ENCODE assay signal across 9 cellular contexts in genomic region chr13:75762066-75762937, GRCh38.
A peak's percentile ranks its signal among the peaks of the same experiment; 100 is the strongest.
DNase-seq lines count a peak whose midpoint lies in the region; ATAC-seq and TF ChIP-seq lines count a peak whose summit lies in the region.
"Had no signal": no experiment of that assay in that cellular context is flagged by ENCODE, and none has a peak within 500 bp of the region (broad histone marks: within the 10 kb centered on the region; RNA-seq: fewer than 3 reads in every experiment).

No MANE protein-coding gene starts in this region.

- peak overlapping the region; percentile 24 to 45 (median 32) for H3K4me3 ChIP-seq in stomach
- H3K4me3 ChIP-seq: BLaER1 had no signal

- peak overlapping the region; percentile 69 for H3K27ac Mint-ChIP-seq in activated CD4-positive, alpha-beta memory T cell treated with anti-CD3 and anti-CD28 coated beads, Interleukin-2, amount 10 ng/mL, durations not matched to agents 7 days and 5 days
- H3K27ac Mint-ChIP-seq in immature natural killer cell, result peak overlapping the region; percentile 32 to 69 (median 65)

- no peaks in the 10 kb centered on the region for H3K36me3 ChIP-seq in stomach
- H3K36me3 ChIP-seq: BLaER1 had no signal

- no peak for TF ChIP-seq EP300 in stomach (IDR thresholded peaks at IDR 0.05)

- H3K4me1 ChIP-seq in stomach, result peaks cover 0 to 53% (median 20%) of the 10 kb centered on the region in 4 donors

- H3K9me3 Mint-ChIP-seq in activated CD4-positive, alpha-beta memory T cell treated with anti-CD3 and anti-CD28 coated beads, Interleukin-2, amount 10 ng/mL, durations not matched to agents 7 days and 5 days, result peaks cover 3% of the 10 kb centered on the region
- H3K9me3 Mint-ChIP-seq in immature natural killer cell, result peaks cover 0 to 3% (median 0%) of the 10 kb centered on the region in 6 donors

- peak overlapping the region; percentile 55 for H3K4me3 Mint-ChIP-seq in activated CD4-positive, alpha-beta memory T cell treated with anti-CD3 and anti-CD28 coated beads, Interleukin-2, amount 10 ng/mL, durations not matched to agents 7 days and 5 days
- H3K4me3 Mint-ChIP-seq in immature natural killer cell, result peak overlapping the region; percentile 70 to 80 (median 74)

- DNase-seq in activated CD4-positive, CD25-positive, alpha-beta regulatory T cell (lab: John Stamatoyannopoulos, UW), result no peak
- DNase-seq in activated CD4-positive, alpha-beta memory T cell treated with anti-CD3 and anti-CD28 coated beads, Interleukin-2, amount 10 ng/mL, durations not matched to agents 7 days and 5 days, result peak; percentile 27
- DNase-seq in immature natural killer cell (peak in 1 of 3 donors; percentile 13), stomach (peak; percentile 26), UCSD-AML1 (lab: John Stamatoyannopoulos, UW; ENCODE audit: unreplicated experiment) (no peak), NCI-H1930 (lab: John Stamatoyannopoulos, UW) (no peak)

- no peaks in the 10 kb centered on the region for H3K36me3 Mint-ChIP-seq in activated CD4-positive, alpha-beta memory T cell treated with anti-CD3 and anti-CD28 coated beads, Interleukin-2, amount 10 ng/mL, durations not matched to agents 7 days and 5 days (ENCODE audit: low read depth)
- H3K36me3 Mint-ChIP-seq in immature natural killer cell, result no peaks in the 10 kb centered on the region

- H3K27ac ChIP-seq in stomach, result peak overlapping the region; percentile 66 to 88 (median 78)
- H3K27ac ChIP-seq: BLaER1 had no signal

- WGBS in stomach, 5 donors, result 12 to 37% (median 21%) methylated on average over 7 of the region's 7 CpGs

- peak; percentile 86 to 88 for ATAC-seq in activated CD4-positive, CD25-positive, alpha-beta regulatory T cell treated with anti-CD3 and anti-CD28 coated beads, Interleukin-2, amount 50 U/mL, for 24 hours
- ATAC-seq in HG03025 (IDR thresholded peaks at IDR 0.05; ENCODE audit: low FRiP score, unreplicated experiment), result peak; percentile 97

- intact Hi-C loops in stomach (cut with DNase I; ENCODE audit: low total_unique reads), result no loop called here

- TF ChIP-seq CTCF in stomach (IDR thresholded peaks at IDR 0.05), result no peak

- H3K27me3 Mint-ChIP-seq in activated CD4-positive, alpha-beta memory T cell treated with anti-CD3 and anti-CD28 coated beads, Interleukin-2, amount 10 ng/mL, durations not matched to agents 7 days and 5 days, result no peaks in the 10 kb centered on the region
- peaks cover 0 to 4% (median 0%) of the 10 kb centered on the region in 3 donors for H3K27me3 Mint-ChIP-seq in immature natural killer cell (ENCODE audit: low read depth in 3 of 3)

- no peaks in the 10 kb centered on the region for H3K27me3 ChIP-seq in stomach
- H3K27me3 ChIP-seq: BLaER1 had no signal

- CTCF ChIA-PET in activated CD4-positive, alpha-beta memory T cell treated with anti-CD3 and anti-CD28 coated beads, Interleukin-2, amount 10 ng/mL, durations not matched to agents 7 days and 5 days (lab: Charles Lee), result interaction anchor here (1.9 to 4.6 kb wide), 2 partner anchors 66 to 108 kb away, joined by 8 to 21 read pairs; no protein-coding TSS in a partner anchor

- H3K9me3 ChIP-seq in stomach, result no peaks in the 10 kb centered on the region
- H3K9me3 ChIP-seq: BLaER1 had no signal

- TF ChIP-seq POLR2A in stomach (IDR thresholded peaks at IDR 0.05), result peak in 1 of 4 donors; percentile 36

- POLR2A ChIA-PET in activated CD4-positive, alpha-beta memory T cell treated with anti-CD3 and anti-CD28 coated beads, Interleukin-2, amount 10 ng/mL, durations not matched to agents 7 days and 5 days (lab: Charles Lee), result interaction anchor here (0.7 to 0.9 kb wide), 3 partner anchors 436 to 1532 kb away, joined by 3 to 5 read pairs (median 3); no protein-coding TSS in a partner anchor

- peaks cover 36% of the 10 kb centered on the region for H3K4me1 Mint-ChIP-seq in activated CD4-positive, alpha-beta memory T cell treated with anti-CD3 and anti-CD28 coated beads, Interleukin-2, amount 10 ng/mL, durations not matched to agents 7 days and 5 days
- H3K4me1 Mint-ChIP-seq in immature natural killer cell, result peaks cover 20 to 37% of the 10 kb centered on the region in 2 donors

Comparison
In these comparisons a context has a peak if more than half of its experiments do, and no peak if none do; other contexts are left out.
1. DNase-seq: peak in activated CD4-positive, alpha-beta memory T cell treated with anti-CD3 and anti-CD28 coated beads, Interleukin-2, amount 10 ng/mL, durations not matched to agents 7 days and 5 days (single experiment) and stomach (single experiment); none in activated CD4-positive, CD25-positive, alpha-beta regulatory T cell (0 of 4), UCSD-AML1 (single experiment) and NCI-H1930 (0 of 2).